In genomic region chr17:73420897-73421296, GRCh38 we compare ENCODE assay signal across 1 cellular context.
A peak's percentile ranks its signal among the peaks of the same experiment; 100 is the strongest.
TF ChIP-seq lines count a peak whose summit lies in the region.

No MANE protein-coding gene starts in this region.

TF ChIP-seq in H1, 55 proteins besides CTCF, POLR2A, EP300 and RAD21:
- TF ChIP-seq, protein P1, sequence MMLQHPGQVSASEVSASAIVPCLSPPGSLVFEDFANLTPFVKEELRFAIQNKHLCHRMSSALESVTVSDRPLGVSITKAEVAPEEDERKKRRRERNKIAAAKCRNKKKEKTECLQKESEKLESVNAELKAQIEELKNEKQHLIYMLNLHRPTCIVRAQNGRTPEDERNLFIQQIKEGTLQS (IDR thresholded peaks at IDR 0.05; ENCODE audit: insufficient read depth, low read depth, low read length), result no peak
- TF ChIP-seq SIN3A (conservative IDR thresholded peaks at IDR 0.05 in 1 of 2, IDR thresholded peaks at IDR 0.05 in 1 of 2; ENCODE audit: low read depth in 1 of 2, low read length in 2 of 2), result no peak
- no peak for TF ChIP-seq ASH2L (IDR thresholded peaks at IDR 0.05; ENCODE audit: low read length)
- no peak for TF ChIP-seq POLR2AphosphoS5 (IDR thresholded peaks at IDR 0.05; ENCODE audit: low read depth, low read length)
- peak; percentile 15; the same call in 1 of the 2 replicates for TF ChIP-seq KDM1A (IDR thresholded peaks at IDR 0.05; ENCODE audit: borderline replicate concordance, low read length)
